ENCODE assay signal across 8 cellular contexts in genomic region chr16:30368122-30368791, GRCh38. TPM values are rescaled to one million over a fixed set of nuclear protein-coding genes. Genes with fewer than 3 reads are reported as not detected.
A peak's percentile ranks its signal among the peaks of the same experiment; 100 is the strongest.
DNase-seq lines count a peak whose midpoint lies in the region; ATAC-seq, FAIRE-seq and TF ChIP-seq lines count a peak whose summit lies in the region.

No MANE protein-coding gene starts in this region.

- peaks cover 42% of the 10 kb centered on the region for H3K4me1 ChIP-seq in psoas muscle

- ATAC-seq in psoas muscle (no peak), GM19351 (IDR thresholded peaks at IDR 0.05; ENCODE audit: unreplicated experiment) (no peak)

- no peak for DNase-seq in activated naive CD4-positive, alpha-beta T cell treated with anti-CD3 and anti-CD28 coated beads for 36 hours
- DNase-seq in activated naive CD4-positive, alpha-beta T cell (lab: John Stamatoyannopoulos, UW), result no peak
- peak; percentile 66 for DNase-seq in SKM-1 treated with dmso at 0.1 percent for 144 hours (lab: John Stamatoyannopoulos, UW; ENCODE audit: unreplicated experiment)
- peak; percentile 36 for DNase-seq in fibroblast of gingiva (ENCODE audit: low read depth)
- no peak for DNase-seq in psoas muscle
- DNase-seq in GM19239 (ENCODE audit: insufficient read length, low spot score), result no peak
- DNase-seq in D721Med (ENCODE audit: insufficient read length, low spot score), result no peak

- CTCF ChIA-PET in activated naive CD4-positive, alpha-beta T cell treated with anti-CD3 and anti-CD28 coated beads for 36 hours (lab: Charles Lee), result interaction anchor here (0.6 to 2.4 kb wide), 4 partner anchors 10 to 247 kb away, joined by 3 to 7 read pairs (median 4); no protein-coding TSS in a partner anchor

- H3K36me3 Mint-ChIP-seq in activated naive CD4-positive, alpha-beta T cell treated with anti-CD3 and anti-CD28 coated beads for 36 hours (ENCODE audit: low read depth), result peaks cover 18% of the 10 kb centered on the region

- H3K9me3 Mint-ChIP-seq in activated naive CD4-positive, alpha-beta T cell treated with anti-CD3 and anti-CD28 coated beads for 36 hours, result no peaks in the 10 kb centered on the region

- peak overlapping the region; percentile 84 for H3K27ac ChIP-seq in psoas muscle

- WGBS in psoas muscle, 3 donors, result 0 to 3% (median 1%) methylated on average over 7 to 8 of the region's 8 CpGs

- no peaks in the 10 kb centered on the region for H3K27me3 Mint-ChIP-seq in activated naive CD4-positive, alpha-beta T cell treated with anti-CD3 and anti-CD28 coated beads for 36 hours (ENCODE audit: low read depth)

- peaks cover 0 to 35% of the 10 kb centered on the region in 2 donors for H3K36me3 ChIP-seq in psoas muscle (ENCODE audit: insufficient read depth in 1 of 2, low read depth in 1 of 2)

- peak overlapping the region; percentile 94 for H3K4me3 Mint-ChIP-seq in activated naive CD4-positive, alpha-beta T cell treated with anti-CD3 and anti-CD28 coated beads for 36 hours

- no peak for FAIRE-seq in GM19239 (lab: Jason Lieb, UNC)
- no peak for FAIRE-seq in D721Med (lab: Jason Lieb, UNC)

- peak overlapping the region; percentile 72 for H3K27ac Mint-ChIP-seq in activated naive CD4-positive, alpha-beta T cell treated with anti-CD3 and anti-CD28 coated beads for 36 hours

- no peaks in the 10 kb centered on the region for H3K27me3 ChIP-seq in psoas muscle (ENCODE audit: insufficient read depth in 3 of 3, low read length in 2 of 3)

- intact Hi-C loops in activated naive CD4-positive, alpha-beta T cell treated with anti-CD3 and anti-CD28 coated beads for 36 hours (cut with micrococcal nuclease), result no loop called here
- intact Hi-C loops in psoas muscle (cut with DNase I), result loop anchor here in 1 of 2 donors (1.0 kb wide), 1 partner anchor 12 kb away; no protein-coding TSS in a partner anchor

- no peaks in the 10 kb centered on the region for H3K9me3 ChIP-seq in psoas muscle

- TF ChIP-seq CTCF in psoas muscle (IDR thresholded peaks at IDR 0.05) (no peak), D721Med (IDR thresholded peaks at IDR 0.05; ENCODE audit: insufficient read depth, missing control alignments) (no peak)

- H3K4me1 Mint-ChIP-seq in activated naive CD4-positive, alpha-beta T cell treated with anti-CD3 and anti-CD28 coated beads for 36 hours (ENCODE audit: low read depth), result peaks cover 46% of the 10 kb centered on the region

- peak overlapping the region; percentile 93 for H3K4me3 ChIP-seq in psoas muscle

RNA-seq across cellular contexts. Expression of gene TBC1D10B, which starts 2.0 kb away (rescaled TPM):
- 10 to 100 TPM; 36.6 to 38.4 TPM for total RNA-seq in activated naive CD4-positive, alpha-beta T cell treated with anti-CD3 and anti-CD28 coated beads for 36 hours
- 10 to 100 TPM; 30.1 to 50.0 (median 34.1) TPM for total RNA-seq in psoas muscle
- polyA plus RNA-seq in psoas muscle, result 10 to 100 TPM; 24.5 to 45.0 (median 26.4) TPM

RNA-seq across cellular contexts. Expression of gene MYL11, which starts 6.3 kb away (rescaled TPM):
- total RNA-seq in activated naive CD4-positive, alpha-beta T cell treated with anti-CD3 and anti-CD28 coated beads for 36 hours, result under 1 TPM; 0.67 to 0.86 TPM
- 1,000 to 10,000 TPM; 1,414 to 6,743 (median 2,777) TPM for total RNA-seq in psoas muscle
- 1,000 to 10,000 TPM in 2 of 3 donors, 100 to 1,000 TPM in 1; 636 to 4,264 (median 2,548) TPM for polyA plus RNA-seq in psoas muscle

RNA-seq across cellular contexts. Expression of gene CD2BP2, which starts 13.1 kb away (rescaled TPM):
- total RNA-seq in activated naive CD4-positive, alpha-beta T cell treated with anti-CD3 and anti-CD28 coated beads for 36 hours, result 10 to 100 TPM; 39.2 to 41.4 TPM
- total RNA-seq in psoas muscle, result 10 to 100 TPM; 38.9 to 65.0 (median 49.6) TPM
- polyA plus RNA-seq in psoas muscle, result 10 to 100 TPM; 31.0 to 61.8 (median 55.6) TPM

RNA-seq across cellular contexts. Expression of gene SEPTIN1, which starts 14.1 kb away (rescaled TPM):
- 100 to 1,000 TPM; 133 to 134 TPM for total RNA-seq in activated naive CD4-positive, alpha-beta T cell treated with anti-CD3 and anti-CD28 coated beads for 36 hours
- 1 to 10 TPM in 2 of 4 donors, under 1 TPM in 2; 0.34 to 1.8 (median 0.90) TPM for total RNA-seq in psoas muscle
- under 1 TPM; 0.22 to 0.51 (median 0.28) TPM for polyA plus RNA-seq in psoas muscle

RNA-seq across cellular contexts. Expression of gene ZNF48, which starts 27.0 kb away (rescaled TPM):
- total RNA-seq in activated naive CD4-positive, alpha-beta T cell treated with anti-CD3 and anti-CD28 coated beads for 36 hours, result 1 to 10 TPM; 5.3 to 6.0 TPM
- 1 to 10 TPM; 2.8 to 7.8 (median 5.6) TPM for total RNA-seq in psoas muscle
- 1 to 10 TPM; 2.3 to 7.4 (median 3.2) TPM for polyA plus RNA-seq in psoas muscle

Comparison
In these comparisons a context has a peak if more than half of its experiments do, and no peak if none do; other contexts are left out.
1. DNase-seq: peak in SKM-1 treated with dmso at 0.1 percent for 144 hours (single experiment) and fibroblast of gingiva (single experiment); none in activated naive CD4-positive, alpha-beta T cell treated with anti-CD3 and anti-CD28 coated beads for 36 hours (single experiment), activated naive CD4-positive, alpha-beta T cell (0 of 4), psoas muscle (0 of 2), GM19239 (single experiment) and D721Med (single experiment).
2. RNA of gene MYL11, which starts 6.3 kb away (total RNA-seq): 1,414 to 6,743 TPM in psoas muscle; 0.67 to 0.86 TPM in activated naive CD4-positive, alpha-beta T cell treated with anti-CD3 and anti-CD28 coated beads for 36 hours; every median in the first group is over 100 times any median in the second.